8 cellular contexts compared by ENCODE assay signal in genomic region chr10:120423350-120424197, GRCh38. TPM values are rescaled to one million over a fixed set of nuclear protein-coding genes. Genes with fewer than 3 reads are reported as not detected.
DNase-seq lines count a peak whose midpoint lies in the region; ATAC-seq and TF ChIP-seq lines count a peak whose summit lies in the region.

No MANE protein-coding gene starts in this region.

- H3K36me3 Mint-ChIP-seq in natural killer cell treated with Interleukin-12 subunit alpha and Interleukin-12 subunit beta and Interleukin-15 and Interleukin-18, amount 100 ng/mL, for 72 hours = no peaks in the 10 kb centered on the region

- no peaks in the 10 kb centered on the region for H3K4me1 Mint-ChIP-seq in natural killer cell treated with Interleukin-12 subunit alpha and Interleukin-12 subunit beta and Interleukin-15 and Interleukin-18, amount 100 ng/mL, for 72 hours (ENCODE audit: low read depth in 2 of 2)

- in situ Hi-C loops in SK-MEL-5 (cut with HindIII; ENCODE audit: low pct_unique_long_range_greater_than_20kb, low sequenced_read_pairs) = no loop called here

- peak; percentile 50 for ATAC-seq in HG03571 (IDR thresholded peaks at IDR 0.05; ENCODE audit: unreplicated experiment)
- ATAC-seq in natural killer cell treated with Interleukin-12 subunit alpha and Interleukin-12 subunit beta and Interleukin-15 and Interleukin-18, amount 100 ng/mL, for 72 hours = peak; percentile 49 to 62
- ATAC-seq in HG02885 (IDR thresholded peaks at IDR 0.05; ENCODE audit: poor library complexity, unreplicated experiment) = no peak

- no peak overlapping the region for H3K27ac Mint-ChIP-seq in natural killer cell treated with Interleukin-12 subunit alpha and Interleukin-12 subunit beta and Interleukin-15 and Interleukin-18, amount 100 ng/mL, for 72 hours

- H3K27ac ChIP-seq in C4-2B = no peak overlapping the region

- H3K27me3 Mint-ChIP-seq in natural killer cell treated with Interleukin-12 subunit alpha and Interleukin-12 subunit beta and Interleukin-15 and Interleukin-18, amount 100 ng/mL, for 72 hours = peaks cover 18 to 20% of the 10 kb centered on the region in 2 donors

- no peaks in the 10 kb centered on the region for H3K9me3 Mint-ChIP-seq in natural killer cell treated with Interleukin-12 subunit alpha and Interleukin-12 subunit beta and Interleukin-15 and Interleukin-18, amount 100 ng/mL, for 72 hours

- no peak overlapping the region for H3K4me3 Mint-ChIP-seq in natural killer cell treated with Interleukin-12 subunit alpha and Interleukin-12 subunit beta and Interleukin-15 and Interleukin-18, amount 100 ng/mL, for 72 hours

- H3K4me3 ChIP-seq in epithelial cell of esophagus (ENCODE audit: low read length) = no peak overlapping the region

- peak; percentile 55 for DNase-seq in SK-MEL-5 (ENCODE audit: low read depth, low spot score)
- DNase-seq in epithelial cell of esophagus (ENCODE audit: low read depth) = peak; percentile 67
- no peak for DNase-seq in natural killer cell treated with Interleukin-12 subunit alpha and Interleukin-12 subunit beta and Interleukin-15 and Interleukin-18, amount 100 ng/mL, for 72 hours (ENCODE audit: low spot score)
- no peak for DNase-seq in 8988T

- TF ChIP-seq CTCF in C4-2B (conservative IDR thresholded peaks at IDR 0.05) (peak; percentile 95), GM12874 (IDR thresholded peaks at IDR 0.05; ENCODE audit: insufficient read depth, low read depth, low read length) (peak; percentile 92), epithelial cell of esophagus (IDR thresholded peaks at IDR 0.05; ENCODE audit: insufficient read depth, low read depth, low read length, missing control alignments) (peak; percentile 99)

RNA-seq across cellular contexts. Expression of gene PLPP4, which starts 33.5 kb away (rescaled TPM):
- 1.7 and 4.0 TPM in 2 replicates for total RNA-seq in SK-MEL-5 (2014; rRNA removed; shearing (Covaris generic))
- polyA plus RNA-seq in SK-MEL-5 (2015; cell fraction: cytosol; rRNA removed) = 1.7 and 2.3 TPM in 2 replicates
- not detected in 2 replicates for polyA plus RNA-seq in SK-MEL-5 (2015; cell fraction: nucleus; rRNA removed)
- not detected for total RNA-seq in natural killer cell treated with Interleukin-12 subunit alpha and Interleukin-12 subunit beta and Interleukin-15 and Interleukin-18, amount 100 ng/mL, for 72 hours

Comparison
In these comparisons a context has a peak if more than half of its experiments do, and no peak if none do; other contexts are left out.
1. DNase-seq: peak in SK-MEL-5 (single experiment) and epithelial cell of esophagus (single experiment); none in natural killer cell treated with Interleukin-12 subunit alpha and Interleukin-12 subunit beta and Interleukin-15 and Interleukin-18, amount 100 ng/mL, for 72 hours (single experiment) and 8988T (single experiment).
2. Peak in every context shown above with its lines, with median percentiles within 50 percentile points of each other: CTCF ChIP-seq.